22 cellular contexts compared by ENCODE assay signal in the genomic region with DNA sequence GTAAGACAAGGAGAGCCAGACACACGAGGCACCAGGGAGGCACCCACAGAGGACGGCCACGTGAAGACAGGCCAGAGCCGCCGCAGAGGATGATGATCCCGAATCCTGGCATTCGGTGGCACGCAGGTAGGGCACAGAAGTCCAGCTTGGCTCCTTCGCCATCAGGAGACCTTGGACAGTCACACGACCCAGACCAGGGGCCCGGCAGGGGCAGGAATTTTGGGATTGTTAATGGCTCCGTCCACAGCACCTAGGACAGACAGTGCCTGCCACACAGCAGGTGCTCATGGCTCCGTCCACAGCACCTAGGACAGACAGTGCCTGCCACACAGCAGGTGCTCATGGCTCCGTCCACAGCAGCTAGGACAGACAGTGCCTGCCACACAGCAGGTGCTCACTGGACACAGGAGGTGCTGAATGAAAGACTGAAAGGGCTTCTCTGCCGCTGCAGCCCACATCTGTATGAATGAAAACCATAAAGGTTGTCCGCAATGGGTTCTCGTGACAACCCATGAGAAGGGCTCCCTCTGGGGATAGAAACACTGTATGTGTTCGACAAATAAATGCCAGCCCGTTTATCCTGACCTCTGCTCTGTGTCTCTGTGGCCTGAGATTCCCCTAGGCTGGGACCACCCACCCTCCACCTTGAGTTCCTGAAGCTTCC.
DNase-seq lines count a peak whose midpoint lies in the region; ATAC-seq and TF ChIP-seq lines count a peak whose summit lies in the region.
"Had no signal": no experiment of that assay in that cellular context is flagged by ENCODE, and none has a peak within 500 bp of the region (broad histone marks: within the 10 kb centered on the region; RNA-seq: fewer than 3 reads in every experiment).

No MANE protein-coding gene starts in this region.

- no peak overlapping the region for H3K9ac ChIP-seq in neural cell (ENCODE audit: low read length)

- H3K27ac Mint-ChIP-seq in activated naive CD4-positive, alpha-beta T cell treated with anti-CD3 and anti-CD28 coated beads, Interleukin-2, amount 50 U/mL, for 72 hours, result no peak overlapping the region
- no peak overlapping the region for H3K27ac Mint-ChIP-seq in mesothelial cell of epicardium

- H3K4me1 Mint-ChIP-seq in mesothelial cell of epicardium, result peaks cover 8% of the 10 kb centered on the region

- H3K9me2 ChIP-seq in neural cell (ENCODE audit: insufficient read depth, low read length), result no peaks in the 10 kb centered on the region

- no peaks in the 10 kb centered on the region for H3F3A ChIP-seq in neural cell (ENCODE audit: insufficient read depth, low read length, poor library complexity, severe bottlenecking)

- no peak overlapping the region for H2AFZ ChIP-seq in neural cell (ENCODE audit: low read depth, low read length)

- H3K9me3 Mint-ChIP-seq in activated naive CD4-positive, alpha-beta T cell treated with anti-CD3 and anti-CD28 coated beads, Interleukin-2, amount 50 U/mL, for 72 hours, result no peaks in the 10 kb centered on the region
- H3K9me3 Mint-ChIP-seq in mesothelial cell of epicardium, result no peaks in the 10 kb centered on the region

- no peaks in the 10 kb centered on the region for H3K9me3 ChIP-seq in BE2C
- no peaks in the 10 kb centered on the region for H3K9me3 ChIP-seq in neural cell (ENCODE audit: low read length)
- H3K9me3 ChIP-seq: adrenal gland, gastroesophageal sphincter, neutrophil, Peyer's patch, testis had no signal

- ATAC-seq in activated naive CD4-positive, alpha-beta T cell treated with anti-CD3 and anti-CD28 coated beads, Interleukin-2, amount 50 U/mL, for 72 hours, result no peak
- ATAC-seq: esophagus mucosa, gastroesophageal sphincter had no signal

- H3K36me3 ChIP-seq in BE2C, result no peaks in the 10 kb centered on the region
- H3K36me3 ChIP-seq in neural cell (ENCODE audit: insufficient read depth, low read length), result no peaks in the 10 kb centered on the region
- H3K36me3 ChIP-seq: adrenal gland, gastroesophageal sphincter, neutrophil, Peyer's patch had no signal

- no peaks in the 10 kb centered on the region for H3K27me3 ChIP-seq in BE2C
- H3K27me3 ChIP-seq in neural cell (ENCODE audit: insufficient read depth, low read depth, low read length), result no peaks in the 10 kb centered on the region
- H3K27me3 ChIP-seq: adrenal gland, Peyer's patch, testis had no signal

- H3K79me2 ChIP-seq in neural cell (replicated peaks; ENCODE audit: insufficient read depth, low read length), result no peaks in the 10 kb centered on the region

- no peak for TF ChIP-seq EP300 in neural cell (conservative IDR thresholded peaks at IDR 0.05; ENCODE audit: poor library complexity, severe bottlenecking)

- no peak overlapping the region for H3K4me3 Mint-ChIP-seq in mesothelial cell of epicardium

- peaks cover 18% of the 10 kb centered on the region for H3K27me3 Mint-ChIP-seq in mesothelial cell of epicardium (ENCODE audit: low read depth)

- H3K36me3 Mint-ChIP-seq in activated naive CD4-positive, alpha-beta T cell treated with anti-CD3 and anti-CD28 coated beads, Interleukin-2, amount 50 U/mL, for 72 hours, result no peaks in the 10 kb centered on the region
- H3K36me3 Mint-ChIP-seq in mesothelial cell of epicardium, result no peaks in the 10 kb centered on the region

- H3K4me3 ChIP-seq in BE2C (ENCODE audit: low read depth, low read length), result no peak overlapping the region
- no peak overlapping the region for H3K4me3 ChIP-seq in neural cell (ENCODE audit: low read length)
- H3K4me3 ChIP-seq: adrenal gland, gastroesophageal sphincter, Peyer's patch, SK-N-MC, testis had no signal

- TF ChIP-seq CTCF in BE2C (IDR thresholded peaks at IDR 0.05; ENCODE audit: low read depth, low read length) (peak; percentile 31), neural cell (IDR thresholded peaks at IDR 0.05; ENCODE audit: poor library complexity, severe bottlenecking) (peak; percentile 48), mesothelial cell of epicardium (IDR thresholded peaks at IDR 0.05; ENCODE audit: unreplicated experiment) (no peak)

- H4K20me1 ChIP-seq in neural cell (ENCODE audit: insufficient read depth), result no peaks in the 10 kb centered on the region

- peak; percentile 54 for TF ChIP-seq RAD21 in neural cell (conservative IDR thresholded peaks at IDR 0.05)

- H3K4me1 ChIP-seq in BE2C, result peaks cover 4% of the 10 kb centered on the region; the same call in 1 of the 2 replicates
- H3K4me1 ChIP-seq: adrenal gland, gastroesophageal sphincter, Peyer's patch, testis had no signal

- no peak overlapping the region for H3K4me2 ChIP-seq in neural cell (ENCODE audit: low read length)

- H3K27ac ChIP-seq in neural cell (ENCODE audit: low read length), result no peak overlapping the region
- H3K27ac ChIP-seq: adrenal gland, gastroesophageal sphincter, neutrophil, Peyer's patch, SK-N-MC, testis had no signal

- DNase-seq in BE2C (no peak), HT-29 (ENCODE audit: low spot score) (peak; percentile 35), SW480 (ENCODE audit: low spot score) (peak; percentile 68), inferior parietal cortex (ENCODE audit: extremely low spot score) (no peak), mesothelial cell of epicardium (ENCODE audit: low spot score in 2 of 2, unreplicated experiment in 2 of 2) (no peak), T-helper 1 cell (no peak)
- no peak for DNase-seq in activated naive CD4-positive, alpha-beta T cell treated with anti-CD3 and anti-CD28 coated beads, Interleukin-2, amount 50 U/mL, for 72 hours (ENCODE audit: low spot score in 2 of 2)
- DNase-seq: adrenal gland, COR-L47, EL, KBM-7, NCI-H1048, NCI-H2107, NCI-H774, Peyer's patch, T1000, testis had no signal

TF ChIP-seq in neural cell, 6 proteins besides CTCF, POLR2A, EP300 and RAD21:
- TF ChIP-seq SMC3 (conservative IDR thresholded peaks at IDR 0.05; ENCODE audit: poor library complexity) (peak; percentile 55), POLR2AphosphoS5 (IDR thresholded peaks at IDR 0.05) (no peak), MXI1 (conservative IDR thresholded peaks at IDR 0.05; ENCODE audit: poor library complexity, severe bottlenecking) (no peak)
- TF ChIP-seq, protein P1, sequence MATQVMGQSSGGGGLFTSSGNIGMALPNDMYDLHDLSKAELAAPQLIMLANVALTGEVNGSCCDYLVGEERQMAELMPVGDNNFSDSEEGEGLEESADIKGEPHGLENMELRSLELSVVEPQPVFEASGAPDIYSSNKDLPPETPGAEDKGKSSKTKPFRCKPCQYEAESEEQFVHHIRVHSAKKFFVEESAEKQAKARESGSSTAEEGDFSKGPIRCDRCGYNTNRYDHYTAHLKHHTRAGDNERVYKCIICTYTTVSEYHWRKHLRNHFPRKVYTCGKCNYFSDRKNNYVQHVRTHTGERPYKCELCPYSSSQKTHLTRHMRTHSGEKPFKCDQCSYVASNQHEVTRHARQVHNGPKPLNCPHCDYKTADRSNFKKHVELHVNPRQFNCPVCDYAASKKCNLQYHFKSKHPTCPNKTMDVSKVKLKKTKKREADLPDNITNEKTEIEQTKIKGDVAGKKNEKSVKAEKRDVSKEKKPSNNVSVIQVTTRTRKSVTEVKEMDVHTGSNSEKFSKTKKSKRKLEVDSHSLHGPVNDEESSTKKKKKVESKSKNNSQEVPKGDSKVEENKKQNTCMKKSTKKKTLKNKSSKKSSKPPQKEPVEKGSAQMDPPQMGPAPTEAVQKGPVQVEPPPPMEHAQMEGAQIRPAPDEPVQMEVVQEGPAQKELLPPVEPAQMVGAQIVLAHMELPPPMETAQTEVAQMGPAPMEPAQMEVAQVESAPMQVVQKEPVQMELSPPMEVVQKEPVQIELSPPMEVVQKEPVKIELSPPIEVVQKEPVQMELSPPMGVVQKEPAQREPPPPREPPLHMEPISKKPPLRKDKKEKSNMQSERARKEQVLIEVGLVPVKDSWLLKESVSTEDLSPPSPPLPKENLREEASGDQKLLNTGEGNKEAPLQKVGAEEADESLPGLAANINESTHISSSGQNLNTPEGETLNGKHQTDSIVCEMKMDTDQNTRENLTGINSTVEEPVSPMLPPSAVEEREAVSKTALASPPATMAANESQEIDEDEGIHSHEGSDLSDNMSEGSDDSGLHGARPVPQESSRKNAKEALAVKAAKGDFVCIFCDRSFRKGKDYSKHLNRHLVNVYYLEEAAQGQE (IDR thresholded peaks at IDR 0.05; ENCODE audit: borderline replicate concordance), result no peak

Comparison
In these comparisons a context has a peak if more than half of its experiments do, and no peak if none do; other contexts are left out.
1. DNase-seq: peak in HT-29 (single experiment) and SW480 (single experiment); none in BE2C (single experiment), activated naive CD4-positive, alpha-beta T cell treated with anti-CD3 and anti-CD28 coated beads, Interleukin-2, amount 50 U/mL, for 72 hours (0 of 2), inferior parietal cortex (single experiment), mesothelial cell of epicardium (0 of 2) and T-helper 1 cell (0 of 5).